Comparison of ENCODE assay signal across 21 cellular contexts in genomic region chr4:39466747-39467146, GRCh38. TPM values are rescaled to one million over a fixed set of nuclear protein-coding genes. Genes with fewer than 3 reads are reported as not detected.
DNase-seq lines count a peak whose midpoint lies in the region; ATAC-seq and TF ChIP-seq lines count a peak whose summit lies in the region.
"Had no signal": no experiment of that assay in that cellular context is flagged by ENCODE, and none has a peak within 500 bp of the region (broad histone marks: within the 10 kb centered on the region; RNA-seq: fewer than 3 reads in every experiment).

No MANE protein-coding gene starts in this region.

- H3K4me2 ChIP-seq in GM23248 (ENCODE audit: unreplicated experiment), result no peak overlapping the region
- H3K4me2 ChIP-seq: neural progenitor cell had no signal

- H3K27me3 ChIP-seq in GM23248 (replicated peaks; ENCODE audit: insufficient read depth), result no peaks in the 10 kb centered on the region
- H3K27me3 ChIP-seq in sigmoid colon, result no peaks in the 10 kb centered on the region
- H3K27me3 ChIP-seq: cardiac muscle cell, neural progenitor cell, testis had no signal

- peaks cover 11% of the 10 kb centered on the region for H3K4me1 Mint-ChIP-seq in nephron
- peaks cover 7% of the 10 kb centered on the region for H3K4me1 Mint-ChIP-seq in activated naive CD8-positive, alpha-beta T cell treated with anti-CD3 and anti-CD28 coated beads, Interleukin-2, amount 50 U/mL, for 24 hours
- H3K4me1 Mint-ChIP-seq: stimulated activated effector memory CD8-positive, alpha-beta T cell treated with anti-CD3 and anti-CD28 coated beads, Interleukin-12 subunit alpha, Interleukin-12 subunit beta, amount 100 ng/mL, for 72 hours had no signal

- TF ChIP-seq CTCF in astrocyte of the spinal cord (IDR thresholded peaks at IDR 0.05; ENCODE audit: low read depth, low read length) (no peak), nephron (IDR thresholded peaks at IDR 0.05; ENCODE audit: unreplicated experiment in 3 of 3) (no peak), sigmoid colon (IDR thresholded peaks at IDR 0.05) (no peak)

- no peak for TF ChIP-seq POLR2A in sigmoid colon (IDR thresholded peaks at IDR 0.05)

- H2AFZ ChIP-seq in GM23248, result no peak overlapping the region
- H2AFZ ChIP-seq: neural progenitor cell had no signal

- peaks cover 18% of the 10 kb centered on the region for H3F3A ChIP-seq in GM23248 (ENCODE audit: insufficient read depth)

- intact Hi-C loops in sigmoid colon (cut with DNase I), result no loop called here

- H3K36me3 ChIP-seq in GM23248 (ENCODE audit: low read depth) (no peaks in the 10 kb centered on the region), sigmoid colon (peaks cover 0 to 62% (median 0%) of the 10 kb centered on the region in 4 donors)

- no peak overlapping the region for H3K4me3 ChIP-seq in GM23248
- H3K4me3 ChIP-seq in astrocyte of the spinal cord (ENCODE audit: low read depth, low read length), result no peak overlapping the region
- H3K4me3 ChIP-seq in sigmoid colon, result no peak overlapping the region
- H3K4me3 ChIP-seq: cardiac muscle cell, GM12878, neural progenitor cell, testis had no signal

- in situ Hi-C loops in GM23248 (cut with MboI), result no loop called here
- in situ Hi-C loops in astrocyte of the spinal cord (cut with HindIII; ENCODE audit: low sequenced_read_pairs), result no loop called here

- no peaks in the 10 kb centered on the region for H4K20me1 ChIP-seq in GM23248 (ENCODE audit: insufficient read depth)

- H3K27ac ChIP-seq in GM23248 (no peak overlapping the region), sigmoid colon (no peak overlapping the region)
- H3K27ac ChIP-seq: cardiac muscle cell, neural progenitor cell, RWPE1, testis had no signal

- H3K4me1 ChIP-seq in GM23248 (ENCODE audit: insufficient read depth) (peaks cover 8% of the 10 kb centered on the region), sigmoid colon (peaks cover 0 to 8% (median 0%) of the 10 kb centered on the region in 4 donors)
- H3K4me1 ChIP-seq: neural progenitor cell, testis had no signal

- no peaks in the 10 kb centered on the region for H3K9me3 Mint-ChIP-seq in nephron
- no peaks in the 10 kb centered on the region for H3K9me3 Mint-ChIP-seq in activated naive CD8-positive, alpha-beta T cell treated with anti-CD3 and anti-CD28 coated beads, Interleukin-2, amount 50 U/mL, for 24 hours
- H3K9me3 Mint-ChIP-seq: H9; neural progenitor cell; stimulated activated effector memory CD8-positive, alpha-beta T cell treated with anti-CD3 and anti-CD28 coated beads, Interleukin-12 subunit alpha, Interleukin-12 subunit beta, amount 100 ng/mL, for 72 hours had no signal

- peaks cover 20% of the 10 kb centered on the region for H3K36me3 Mint-ChIP-seq in nephron (ENCODE audit: low read depth)
- peaks cover 36% of the 10 kb centered on the region for H3K36me3 Mint-ChIP-seq in activated naive CD8-positive, alpha-beta T cell treated with anti-CD3 and anti-CD28 coated beads, Interleukin-2, amount 50 U/mL, for 24 hours (ENCODE audit: low read depth)

- peak overlapping the region; percentile 20 to 63 (median 28) for H3K27ac Mint-ChIP-seq in nephron
- H3K27ac Mint-ChIP-seq in activated naive CD8-positive, alpha-beta T cell treated with anti-CD3 and anti-CD28 coated beads, Interleukin-2, amount 50 U/mL, for 24 hours, result no peak overlapping the region
- H3K27ac Mint-ChIP-seq: neural progenitor cell; stimulated activated effector memory CD8-positive, alpha-beta T cell treated with anti-CD3 and anti-CD28 coated beads, Interleukin-12 subunit alpha, Interleukin-12 subunit beta, amount 100 ng/mL, for 72 hours had no signal

- H3K9me3 ChIP-seq in GM23248 (ENCODE audit: low read depth), result no peaks in the 10 kb centered on the region
- no peaks in the 10 kb centered on the region for H3K9me3 ChIP-seq in sigmoid colon
- H3K9me3 ChIP-seq: testis had no signal

- TF ChIP-seq EP300 in sigmoid colon (IDR thresholded peaks at IDR 0.05), result no peak

- 0 out of 2 replicates have a peak, but pooled peaks cover 7% of the 10 kb centered on the region for H3K79me2 ChIP-seq in GM23248 (ENCODE audit: insufficient read depth)

- no peaks in the 10 kb centered on the region for H3K27me3 Mint-ChIP-seq in nephron (ENCODE audit: low read depth)
- no peaks in the 10 kb centered on the region for H3K27me3 Mint-ChIP-seq in activated naive CD8-positive, alpha-beta T cell treated with anti-CD3 and anti-CD28 coated beads, Interleukin-2, amount 50 U/mL, for 24 hours

- ATAC-seq in activated naive CD8-positive, alpha-beta T cell treated with anti-CD3 and anti-CD28 coated beads, Interleukin-2, amount 50 U/mL, for 24 hours, result no peak
- ATAC-seq: GM12878; stimulated activated effector memory CD8-positive, alpha-beta T cell treated with anti-CD3 and anti-CD28 coated beads, Interleukin-12 subunit alpha, Interleukin-12 subunit beta, amount 100 ng/mL, for 72 hours had no signal

- H3K9ac ChIP-seq in GM23248, result no peak overlapping the region
- H3K9ac ChIP-seq: neural progenitor cell had no signal

- no peak overlapping the region for H3K4me3 Mint-ChIP-seq in nephron
- H3K4me3 Mint-ChIP-seq in activated naive CD8-positive, alpha-beta T cell treated with anti-CD3 and anti-CD28 coated beads, Interleukin-2, amount 50 U/mL, for 24 hours, result no peak overlapping the region
- H3K4me3 Mint-ChIP-seq: H9; neural progenitor cell; stimulated activated effector memory CD8-positive, alpha-beta T cell treated with anti-CD3 and anti-CD28 coated beads, Interleukin-12 subunit alpha, Interleukin-12 subunit beta, amount 100 ng/mL, for 72 hours had no signal

- H3K9me2 ChIP-seq in GM23248 (ENCODE audit: insufficient read depth), result no peaks in the 10 kb centered on the region

- WGBS in GM23248 (ENCODE audit: low coverage in 1 of 2, low lambda C conversion rate in 2 of 2, missing lambda C conversion rate in 2 of 2), 2 experiments, result 58 to 61% methylated on average over 4 of the region's 4 CpGs
- 16 to 56% methylated on average over 4 of the region's 4 CpGs for WGBS in sigmoid colon, 2 donors

- DNase-seq in GM23248, result peak; percentile 33
- DNase-seq in astrocyte of the spinal cord (ENCODE audit: low read depth, low spot score), result peak; percentile 16
- peak; percentile 65 for DNase-seq in glomerular visceral epithelial cell (ENCODE audit: extremely low spot score)
- DNase-seq in retina, result no peak
- DNase-seq in activated naive CD8-positive, alpha-beta T cell treated with anti-CD3 and anti-CD28 coated beads, Interleukin-2, amount 50 U/mL, for 24 hours, result no peak
- no peak for DNase-seq in sigmoid colon
- no peak for DNase-seq in activated effector memory CD4-positive, alpha-beta T cell treated with anti-CD3 and anti-CD28 coated beads, Interleukin-2, amount 50 U/mL, for 16 hours
- DNase-seq: DMS153; H9; hypothalamus; NCI-H187 treated with DMSO at 0.1 percent for 48 hours; NCI-H345; NK-92 treated with Interleukin-12 subunit alpha and Interleukin-12 subunit beta, amount 100 ng/mL, for 24 hours; SW 1271; testis had no signal

RNA-seq across cellular contexts. Expression of gene LIAS, which starts 7.9 kb away (rescaled TPM):
- total RNA-seq in GM23248 (2014; rRNA removed; shearing (Covaris generic)), result 5.7 and 15.7 TPM in 2 replicates
- polyA plus RNA-seq in GM23248 (2016; fragmentation: Nextera tagmentation; extraction: Ambion mirVana), result 5.6 and 6.8 TPM in 2 replicates
- 10 to 100 TPM; 16.1 to 24.8 (median 18.8) TPM for total RNA-seq in sigmoid colon
- 10 to 100 TPM; 20.7 to 24.0 (median 23.4) TPM for polyA plus RNA-seq in sigmoid colon

RNA-seq across cellular contexts. Expression of gene RPL9, which starts 8.0 kb away (rescaled TPM):
- 3,138 and 3,826 TPM in 2 replicates for total RNA-seq in GM23248 (2014; rRNA removed; shearing (Covaris generic))
- polyA plus RNA-seq in GM23248 (2016; fragmentation: Nextera tagmentation; extraction: Ambion mirVana) (588 and 627 TPM in 2 replicates), sigmoid colon (1,000 to 10,000 TPM; 1,915 to 4,730 (median 2,671) TPM)
- over 10,000 TPM in 1 of 4 donors, 1,000 to 10,000 TPM in 3; 4,848 to 14,511 (median 7,301) TPM for total RNA-seq in sigmoid colon

Comparison
In these comparisons a context has a peak if more than half of its experiments do, and no peak if none do; other contexts are left out.
1. DNase-seq: peak in GM23248 (single experiment), astrocyte of the spinal cord (single experiment) and glomerular visceral epithelial cell (single experiment); none in retina (single experiment), activated naive CD8-positive, alpha-beta T cell treated with anti-CD3 and anti-CD28 coated beads, Interleukin-2, amount 50 U/mL, for 24 hours (single experiment), sigmoid colon (single experiment) and activated effector memory CD4-positive, alpha-beta T cell treated with anti-CD3 and anti-CD28 coated beads, Interleukin-2, amount 50 U/mL, for 16 hours (single experiment).